Comparison of ENCODE assay signal across 11 cellular contexts in the genomic region with DNA sequence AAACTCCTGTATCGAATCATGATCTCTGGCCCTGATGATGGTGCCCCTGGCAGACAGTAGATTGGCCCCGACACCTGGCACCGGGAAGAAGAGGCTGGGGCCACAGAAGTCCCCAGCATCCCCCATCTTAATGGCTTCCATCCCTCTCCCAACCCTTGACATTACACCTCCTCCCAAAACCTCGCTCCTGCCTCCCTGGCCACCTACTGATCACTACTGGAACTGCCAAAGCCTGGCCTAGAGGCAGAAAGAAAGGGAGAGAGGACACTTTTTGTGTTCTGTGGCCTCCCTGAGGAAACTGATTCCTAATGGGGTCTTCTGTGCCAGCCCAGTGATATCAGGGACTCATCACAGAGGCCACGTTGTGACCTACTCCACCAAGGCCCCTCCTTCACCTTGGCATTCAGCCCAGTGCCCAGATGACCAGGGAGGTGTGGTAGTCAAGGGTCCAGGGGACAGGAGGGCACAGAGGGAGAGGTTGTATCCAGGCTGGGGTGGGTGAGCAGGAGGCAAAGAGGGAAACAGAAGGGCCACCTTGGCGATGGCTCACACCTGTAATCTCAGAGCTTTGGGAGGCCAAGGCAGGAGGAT. TPM values are rescaled to one million over a fixed set of nuclear protein-coding genes. Genes with fewer than 3 reads are reported as not detected.
A peak's percentile ranks its signal among the peaks of the same experiment; 100 is the strongest.
DNase-seq lines count a peak whose midpoint lies in the region; ATAC-seq and TF ChIP-seq lines count a peak whose summit lies in the region.
"Had no signal": no experiment of that assay in that cellular context is flagged by ENCODE, and none has a peak within 500 bp of the region (broad histone marks: within the 10 kb centered on the region; RNA-seq: fewer than 3 reads in every experiment).

No MANE protein-coding gene starts in this region.

- H3K4me1 Mint-ChIP-seq in activated T-helper 1 cell treated with anti-CD3 and anti-CD28 coated beads, Interleukin-12 subunit alpha, Interleukin-12 subunit beta, Interleukin-2, Interleukin-4 antibody, amounts not matched to agents 30 ng/mL and 10 ng/mL and 1 ng/mL, durations not matched to agents 14 hours and 24 hours and 36 hours (ENCODE audit: low read depth): no peaks in the 10 kb centered on the region

- H3K4me3 ChIP-seq in lower lobe of right lung: no peak overlapping the region
- no peak overlapping the region for H3K4me3 ChIP-seq in effector memory CD4-positive, alpha-beta T cell (ENCODE audit: insufficient read depth, low read depth, low read length, poor library complexity, severe bottlenecking)
- H3K4me3 ChIP-seq: lung, SJSA1, thyroid gland had no signal

- H3K9me3 Mint-ChIP-seq in activated T-helper 1 cell treated with anti-CD3 and anti-CD28 coated beads, Interleukin-12 subunit alpha, Interleukin-12 subunit beta, Interleukin-2, Interleukin-4 antibody, amounts not matched to agents 30 ng/mL and 10 ng/mL and 1 ng/mL, durations not matched to agents 14 hours and 24 hours and 36 hours: no peaks in the 10 kb centered on the region

- CTCF ChIA-PET in GM10248 (lab: Yijun Ruan, JAX): no interaction called here

- H3K36me3 ChIP-seq in lower lobe of right lung: no peaks in the 10 kb centered on the region
- no peaks in the 10 kb centered on the region for H3K36me3 ChIP-seq in effector memory CD4-positive, alpha-beta T cell (ENCODE audit: control insufficient read depth, insufficient read depth, low read length)
- H3K36me3 ChIP-seq: SJSA1, thyroid gland had no signal

- intact Hi-C loops in activated T-helper 1 cell treated with anti-CD3 and anti-CD28 coated beads, Interleukin-12 subunit alpha, Interleukin-12 subunit beta, Interleukin-2, Interleukin-4 antibody, amounts not matched to agents 30 ng/mL and 10 ng/mL and 1 ng/mL, durations not matched to agents 14 hours and 24 hours and 36 hours (cut with micrococcal nuclease): loop anchor here (5.0 kb wide), 1 partner anchor 61 kb away; no protein-coding TSS in a partner anchor
- intact Hi-C loops in lower lobe of right lung (cut with DNase I): no loop called here

- TF ChIP-seq CTCF in GM10248 (IDR thresholded peaks at IDR 0.05; ENCODE audit: control extremely low read depth, extremely low read depth, low read depth, missing control alignments) (peak; percentile 55), LNCAP (IDR thresholded peaks at IDR 0.05) (peak; percentile 40), lower lobe of right lung (IDR thresholded peaks at IDR 0.05) (peak; percentile 41)

- DNase-seq in GM10248 (ENCODE audit: extremely low spot score): peak; percentile 57
- DNase-seq in activated T-helper 1 cell treated with anti-CD3 and anti-CD28 coated beads, Interleukin-12 subunit alpha, Interleukin-12 subunit beta, Interleukin-2, Interleukin-4 antibody, amounts not matched to agents 30 ng/mL and 10 ng/mL and 1 ng/mL, durations not matched to agents 14 hours and 24 hours and 36 hours (ENCODE audit: low spot score): peak; percentile 14
- DNase-seq in lower lobe of right lung: no peak
- DNase-seq in effector memory CD4-positive, alpha-beta T cell: no peak
- no peak for DNase-seq in nucleus accumbens (lab: John Stamatoyannopoulos, UW)
- no peak for DNase-seq in activated CD4-positive, CD25-positive, alpha-beta regulatory T cell treated with anti-CD3 and anti-CD28 coated beads, Interleukin-2, amount 50 U/mL, for 72 hours

- no peak overlapping the region for H3K4me3 Mint-ChIP-seq in activated T-helper 1 cell treated with anti-CD3 and anti-CD28 coated beads, Interleukin-12 subunit alpha, Interleukin-12 subunit beta, Interleukin-2, Interleukin-4 antibody, amounts not matched to agents 30 ng/mL and 10 ng/mL and 1 ng/mL, durations not matched to agents 14 hours and 24 hours and 36 hours

- no peak overlapping the region for H3K27ac ChIP-seq in lower lobe of right lung
- H3K27ac ChIP-seq in effector memory CD4-positive, alpha-beta T cell (ENCODE audit: insufficient read depth, low read length, poor library complexity, severe bottlenecking): no peak overlapping the region
- H3K27ac ChIP-seq: SJSA1, thyroid gland had no signal

- POLR2A ChIA-PET in GM10248 (lab: Yijun Ruan, JAX): no interaction called here

- no peaks in the 10 kb centered on the region for H3K36me3 Mint-ChIP-seq in activated T-helper 1 cell treated with anti-CD3 and anti-CD28 coated beads, Interleukin-12 subunit alpha, Interleukin-12 subunit beta, Interleukin-2, Interleukin-4 antibody, amounts not matched to agents 30 ng/mL and 10 ng/mL and 1 ng/mL, durations not matched to agents 14 hours and 24 hours and 36 hours (ENCODE audit: low read depth)

- H3K27ac Mint-ChIP-seq in activated T-helper 1 cell treated with anti-CD3 and anti-CD28 coated beads, Interleukin-12 subunit alpha, Interleukin-12 subunit beta, Interleukin-2, Interleukin-4 antibody, amounts not matched to agents 30 ng/mL and 10 ng/mL and 1 ng/mL, durations not matched to agents 14 hours and 24 hours and 36 hours: no peak overlapping the region

- peaks cover 3% of the 10 kb centered on the region for H3K27me3 Mint-ChIP-seq in activated T-helper 1 cell treated with anti-CD3 and anti-CD28 coated beads, Interleukin-12 subunit alpha, Interleukin-12 subunit beta, Interleukin-2, Interleukin-4 antibody, amounts not matched to agents 30 ng/mL and 10 ng/mL and 1 ng/mL, durations not matched to agents 14 hours and 24 hours and 36 hours (ENCODE audit: insufficient read depth)

- no peaks in the 10 kb centered on the region for H3K9me3 ChIP-seq in lower lobe of right lung
- H3K9me3 ChIP-seq in effector memory CD4-positive, alpha-beta T cell (ENCODE audit: control insufficient read depth, low read length): no peaks in the 10 kb centered on the region
- H3K9me3 ChIP-seq: SJSA1, thyroid gland had no signal

- no peaks in the 10 kb centered on the region for H3K4me1 ChIP-seq in lower lobe of right lung
- no peaks in the 10 kb centered on the region for H3K4me1 ChIP-seq in effector memory CD4-positive, alpha-beta T cell (ENCODE audit: control insufficient read depth, insufficient read depth, low read length, poor library complexity, severe bottlenecking)
- H3K4me1 ChIP-seq: SJSA1, thyroid gland had no signal

- no peaks in the 10 kb centered on the region for H3K27me3 ChIP-seq in lower lobe of right lung (ENCODE audit: low read depth)
- no peaks in the 10 kb centered on the region for H3K27me3 ChIP-seq in effector memory CD4-positive, alpha-beta T cell (replicated peaks; ENCODE audit: control insufficient read depth, insufficient read depth, low read length, poor library complexity, severe bottlenecking)
- H3K27me3 ChIP-seq: SJSA1, thyroid gland had no signal

- ATAC-seq in lower lobe of right lung (peak in 1 of 2 donors; percentile 47), GM18517 (IDR thresholded peaks at IDR 0.05; ENCODE audit: unreplicated experiment) (no peak)

RNA-seq across cellular contexts. Expression of gene C20orf173, which starts 6.1 kb away (rescaled TPM):
- not detected in 2 replicates for total RNA-seq in activated T-helper 1 cell treated with anti-CD3 and anti-CD28 coated beads, Interleukin-12 subunit alpha, Interleukin-12 subunit beta, Interleukin-2, Interleukin-4 antibody, amounts not matched to agents 30 ng/mL and 10 ng/mL and 1 ng/mL, durations not matched to agents 14 hours and 24 hours and 36 hours
- not detected for total RNA-seq in lower lobe of right lung
- total RNA-seq: lung, SJSA1, thyroid gland had no signal

RNA-seq across cellular contexts. Expression of gene ERGIC3, which starts 18.5 kb away (rescaled TPM):
- total RNA-seq in activated T-helper 1 cell treated with anti-CD3 and anti-CD28 coated beads, Interleukin-12 subunit alpha, Interleukin-12 subunit beta, Interleukin-2, Interleukin-4 antibody, amounts not matched to agents 30 ng/mL and 10 ng/mL and 1 ng/mL, durations not matched to agents 14 hours and 24 hours and 36 hours: 132 and 137 TPM in 2 replicates
- 189 TPM for total RNA-seq in lower lobe of right lung

Comparison
In these comparisons a context has a peak if more than half of its experiments do, and no peak if none do; other contexts are left out.
1. DNase-seq: peak in GM10248 (single experiment) and activated T-helper 1 cell treated with anti-CD3 and anti-CD28 coated beads, Interleukin-12 subunit alpha, Interleukin-12 subunit beta, Interleukin-2, Interleukin-4 antibody, amounts not matched to agents 30 ng/mL and 10 ng/mL and 1 ng/mL, durations not matched to agents 14 hours and 24 hours and 36 hours (single experiment); none in lower lobe of right lung (single experiment), effector memory CD4-positive, alpha-beta T cell (0 of 3), nucleus accumbens (0 of 56) and activated CD4-positive, CD25-positive, alpha-beta regulatory T cell treated with anti-CD3 and anti-CD28 coated beads, Interleukin-2, amount 50 U/mL, for 72 hours (single experiment).
2. Peak in every context shown above with its lines, with median percentiles within 50 percentile points of each other: CTCF ChIP-seq.